In genomic region chr7:150343225-150343624, GRCh38 we compare ENCODE assay signal across 2 cellular contexts.
TF ChIP-seq lines count a peak whose summit lies in the region.

No MANE protein-coding gene starts in this region.

TF ChIP-seq in liver, 16 proteins besides CTCF, POLR2A, EP300 and RAD21:
- peak; percentile 60 for TF ChIP-seq SP1 (IDR thresholded peaks at IDR 0.05)
- TF ChIP-seq NR2F2 (IDR thresholded peaks at IDR 0.05): no peak
- TF ChIP-seq MAX (IDR thresholded peaks at IDR 0.05): no peak
- no peak for TF ChIP-seq ATF3 (IDR thresholded peaks at IDR 0.05)
- TF ChIP-seq REST (IDR thresholded peaks at IDR 0.05): peak; percentile 26
- no peak for TF ChIP-seq TAF1 (conservative IDR thresholded peaks at IDR 0.05)
- peak; percentile 91 to 93 for TF ChIP-seq HNF4A (conservative IDR thresholded peaks at IDR 0.05)
- TF ChIP-seq GABPA (IDR thresholded peaks at IDR 0.05 in 1 of 2, conservative IDR thresholded peaks at IDR 0.05 in 1 of 2): no peak
- no peak for TF ChIP-seq EGR1 (IDR thresholded peaks at IDR 0.05; ENCODE audit: low read depth in 2 of 2)
- TF ChIP-seq FOXA1 (IDR thresholded peaks at IDR 0.05): no peak
- peak in 1 of 2 donors; percentile 72 for TF ChIP-seq RXRA (IDR thresholded peaks at IDR 0.05)
- no peak for TF ChIP-seq FOXA2 (IDR thresholded peaks at IDR 0.05)
- TF ChIP-seq JUND (IDR thresholded peaks at IDR 0.05): peak in 1 of 2 donors; percentile 17
- TF ChIP-seq ZBTB33 (IDR thresholded peaks at IDR 0.05): no peak
- peak; percentile 54 for TF ChIP-seq HNF4G (IDR thresholded peaks at IDR 0.05)
- TF ChIP-seq YY1 (IDR thresholded peaks at IDR 0.05): no peak

TF ChIP-seq in HepG2, 621 proteins besides CTCF, POLR2A, EP300 and RAD21:
- TF ChIP-seq CHCHD3 (CRISPR knock-in tag; IDR thresholded peaks at IDR 0.05): no peak
- no peak for TF ChIP-seq GPBP1L1 (CRISPR knock-in tag; IDR thresholded peaks at IDR 0.05)
- no peak for TF ChIP-seq ZNF329 (CRISPR knock-in tag; IDR thresholded peaks at IDR 0.05; ENCODE audit: low read depth)
- no peak for TF ChIP-seq DPF2 (CRISPR knock-in tag; IDR thresholded peaks at IDR 0.05; ENCODE audit: borderline replicate concordance, low read depth)
- no peak for TF ChIP-seq RERE (CRISPR knock-in tag; IDR thresholded peaks at IDR 0.05; ENCODE audit: low read depth)
- no peak for TF ChIP-seq SNAPC4 (CRISPR knock-in tag; IDR thresholded peaks at IDR 0.05)
- TF ChIP-seq SP1 (IDR thresholded peaks at IDR 0.05): no peak
- TF ChIP-seq SP1 (CRISPR knock-in tag; IDR thresholded peaks at IDR 0.05): no peak
- TF ChIP-seq ZNF17 (CRISPR knock-in tag; IDR thresholded peaks at IDR 0.05): no peak
- no peak for TF ChIP-seq NFAT5 (CRISPR knock-in tag; IDR thresholded peaks at IDR 0.05)
- no peak for TF ChIP-seq AFF4 (CRISPR knock-in tag; IDR thresholded peaks at IDR 0.05)
- TF ChIP-seq GTF2F1 (IDR thresholded peaks at IDR 0.05; ENCODE audit: low read length): no peak
- TF ChIP-seq HNRNPUL1 (IDR thresholded peaks at IDR 0.05; ENCODE audit: low read depth, low read length): no peak
TF ChIP-seq in HepG2: peak in this region for 0.
